Comparison of ENCODE assay signal across 9 cellular contexts in the genomic region with DNA sequence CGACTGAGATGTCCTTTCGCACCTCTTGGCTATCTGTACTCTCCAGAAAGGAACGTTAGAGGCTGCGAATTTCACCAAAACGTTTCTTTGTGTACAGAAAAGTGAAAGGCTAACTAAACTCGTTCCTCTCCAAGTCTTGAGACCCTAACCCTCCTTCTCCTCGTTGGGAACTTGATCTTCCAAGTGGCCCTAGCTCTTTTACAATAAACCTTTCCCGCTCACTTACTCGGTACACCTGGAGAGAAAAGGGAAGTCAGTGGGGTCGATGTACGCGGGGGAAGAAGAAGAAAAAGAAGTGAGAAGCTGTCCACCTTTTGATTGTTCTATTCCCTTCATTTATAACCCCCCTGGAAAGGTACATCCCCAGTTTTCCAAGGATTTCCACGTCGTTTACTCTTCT.
DNase-seq lines count a peak whose midpoint lies in the region; ATAC-seq, FAIRE-seq and TF ChIP-seq lines count a peak whose summit lies in the region.
"Had no signal": no experiment of that assay in that cellular context is flagged by ENCODE, and none has a peak within 500 bp of the region (broad histone marks: within the 10 kb centered on the region; RNA-seq: fewer than 3 reads in every experiment).

No MANE protein-coding gene starts in this region.

- no peaks in the 10 kb centered on the region for H3K9me3 Mint-ChIP-seq in activated T-helper 1 cell treated with anti-CD3 and anti-CD28 coated beads, Interleukin-12 subunit alpha, Interleukin-12 subunit beta, Interleukin-2, Interleukin-4 antibody, amounts not matched to agents 30 ng/mL and 10 ng/mL and 1 ng/mL, durations not matched to agents 14 hours and 24 hours and 36 hours
- no peaks in the 10 kb centered on the region for H3K9me3 Mint-ChIP-seq in T-helper 2 cell treated with Interferon-gamma antibody and Interleukin-4, amounts not matched to agents 5 μg/mL and 100 μg/mL, for 36 hours

- no peak for ATAC-seq in HG03175 (IDR thresholded peaks at IDR 0.05; ENCODE audit: unreplicated experiment)

- H3K36me3 Mint-ChIP-seq in activated T-helper 1 cell treated with anti-CD3 and anti-CD28 coated beads, Interleukin-12 subunit alpha, Interleukin-12 subunit beta, Interleukin-2, Interleukin-4 antibody, amounts not matched to agents 30 ng/mL and 10 ng/mL and 1 ng/mL, durations not matched to agents 14 hours and 24 hours and 36 hours (ENCODE audit: low read depth): no peaks in the 10 kb centered on the region
- H3K36me3 Mint-ChIP-seq in T-helper 2 cell treated with Interferon-gamma antibody and Interleukin-4, amounts not matched to agents 5 μg/mL and 100 μg/mL, for 36 hours (ENCODE audit: low read depth): no peaks in the 10 kb centered on the region

- peaks cover 39% of the 10 kb centered on the region for H3K4me1 Mint-ChIP-seq in activated T-helper 1 cell treated with anti-CD3 and anti-CD28 coated beads, Interleukin-12 subunit alpha, Interleukin-12 subunit beta, Interleukin-2, Interleukin-4 antibody, amounts not matched to agents 30 ng/mL and 10 ng/mL and 1 ng/mL, durations not matched to agents 14 hours and 24 hours and 36 hours (ENCODE audit: low read depth)
- peaks cover 33% of the 10 kb centered on the region for H3K4me1 Mint-ChIP-seq in T-helper 2 cell treated with Interferon-gamma antibody and Interleukin-4, amounts not matched to agents 5 μg/mL and 100 μg/mL, for 36 hours (ENCODE audit: low read depth)

- 32 to 55% (median 47%) methylated on average over 14 of the region's 14 CpGs for WGBS in stomach, 5 donors

- H3K36me3 ChIP-seq in kidney (ENCODE audit: control insufficient read depth in 1 of 2, insufficient read depth in 2 of 2, low read length in 2 of 2) (no peaks in the 10 kb centered on the region), stomach (no peaks in the 10 kb centered on the region)

- FAIRE-seq in kidney (lab: Jason Lieb, UNC): no peak

- H3K27ac ChIP-seq in kidney (ENCODE audit: low read depth in 2 of 2, low read length in 2 of 2) (peak overlapping the region in 1 of 2 donors; percentile 23), stomach (peak overlapping the region in 4 of 5 donors; percentile 84 to 93 (median 89))

- no peak for TF ChIP-seq EP300 in stomach (IDR thresholded peaks at IDR 0.05)

- H3K27me3 Mint-ChIP-seq in activated T-helper 1 cell treated with anti-CD3 and anti-CD28 coated beads, Interleukin-12 subunit alpha, Interleukin-12 subunit beta, Interleukin-2, Interleukin-4 antibody, amounts not matched to agents 30 ng/mL and 10 ng/mL and 1 ng/mL, durations not matched to agents 14 hours and 24 hours and 36 hours (ENCODE audit: insufficient read depth): peaks cover 71% of the 10 kb centered on the region
- H3K27me3 Mint-ChIP-seq in T-helper 2 cell treated with Interferon-gamma antibody and Interleukin-4, amounts not matched to agents 5 μg/mL and 100 μg/mL, for 36 hours (ENCODE audit: low read depth): peaks cover 84% of the 10 kb centered on the region

- TF ChIP-seq CTCF in kidney (IDR thresholded peaks at IDR 0.05; ENCODE audit: borderline replicate concordance, extremely low read depth, insufficient read depth) (no peak), stomach (IDR thresholded peaks at IDR 0.05) (no peak)

- DNase-seq in NOMO-1 treated with DMSO at 0.1 percent for 48 hours (lab: John Stamatoyannopoulos, UW; ENCODE audit: unreplicated experiment): peak; percentile 1
- no peak for DNase-seq in NOMO-1 (lab: John Stamatoyannopoulos, UW; ENCODE audit: unreplicated experiment in 2 of 2)
- no peak for DNase-seq in activated T-helper 1 cell treated with anti-CD3 and anti-CD28 coated beads, Interleukin-12 subunit alpha, Interleukin-12 subunit beta, Interleukin-2, Interleukin-4 antibody, amounts not matched to agents 30 ng/mL and 10 ng/mL and 1 ng/mL, durations not matched to agents 14 hours and 24 hours and 36 hours (ENCODE audit: low spot score)
- no peak for DNase-seq in kidney
- no peak for DNase-seq in stomach
- no peak for DNase-seq in NCI-H748 treated with DMSO at 0.1 percent for 48 hours (lab: John Stamatoyannopoulos, UW)
- no peak for DNase-seq in T-helper 2 cell treated with Interferon-gamma antibody and Interleukin-4, amounts not matched to agents 5 μg/mL and 100 μg/mL, for 36 hours (ENCODE audit: low spot score)
- DNase-seq: activated gamma-delta T cell treated with Interleukin-2 at 50 U/mL for 16 hours had no signal

- H3K4me3 Mint-ChIP-seq in activated T-helper 1 cell treated with anti-CD3 and anti-CD28 coated beads, Interleukin-12 subunit alpha, Interleukin-12 subunit beta, Interleukin-2, Interleukin-4 antibody, amounts not matched to agents 30 ng/mL and 10 ng/mL and 1 ng/mL, durations not matched to agents 14 hours and 24 hours and 36 hours: peak overlapping the region; percentile 21
- no peak overlapping the region for H3K4me3 Mint-ChIP-seq in T-helper 2 cell treated with Interferon-gamma antibody and Interleukin-4, amounts not matched to agents 5 μg/mL and 100 μg/mL, for 36 hours

- peaks cover 0 to 70% (median 68%) of the 10 kb centered on the region in 3 donors for H3K27me3 ChIP-seq in stomach

- H3K4me3 ChIP-seq in kidney (ENCODE audit: low read length in 2 of 2): peak overlapping the region; percentile 19 to 79
- peak overlapping the region; percentile 34 to 87 (median 72) for H3K4me3 ChIP-seq in stomach

- peak overlapping the region in 1 of 2 donors; percentile 2 for H3K9ac ChIP-seq in kidney (ENCODE audit: low read length in 2 of 2)

- H3K9me3 ChIP-seq in kidney (ENCODE audit: control insufficient read depth in 1 of 2, low read length in 2 of 2): no peaks in the 10 kb centered on the region
- peaks cover 0 to 4% (median 0%) of the 10 kb centered on the region in 4 donors for H3K9me3 ChIP-seq in stomach

- peak overlapping the region; percentile 37 for H3K27ac Mint-ChIP-seq in activated T-helper 1 cell treated with anti-CD3 and anti-CD28 coated beads, Interleukin-12 subunit alpha, Interleukin-12 subunit beta, Interleukin-2, Interleukin-4 antibody, amounts not matched to agents 30 ng/mL and 10 ng/mL and 1 ng/mL, durations not matched to agents 14 hours and 24 hours and 36 hours
- H3K27ac Mint-ChIP-seq in T-helper 2 cell treated with Interferon-gamma antibody and Interleukin-4, amounts not matched to agents 5 μg/mL and 100 μg/mL, for 36 hours: no peak overlapping the region

- no peak for TF ChIP-seq POLR2A in stomach (IDR thresholded peaks at IDR 0.05)

- H3K4me1 ChIP-seq in kidney (ENCODE audit: control insufficient read depth in 1 of 2, insufficient read depth in 1 of 2, low read depth in 1 of 2, low read length in 2 of 2) (peaks cover 5 to 12% of the 10 kb centered on the region in 2 donors), stomach (peaks cover 21 to 68% (median 58%) of the 10 kb centered on the region in 4 donors)

- intact Hi-C loops in activated T-helper 1 cell treated with anti-CD3 and anti-CD28 coated beads, Interleukin-12 subunit alpha, Interleukin-12 subunit beta, Interleukin-2, Interleukin-4 antibody, amounts not matched to agents 30 ng/mL and 10 ng/mL and 1 ng/mL, durations not matched to agents 14 hours and 24 hours and 36 hours (cut with micrococcal nuclease): loop anchor here (2.0 to 10.0 kb wide), 5 partner anchors 321 to 1767 kb away; no protein-coding TSS in a partner anchor
- intact Hi-C loops in kidney (cut with DNase I): no loop called here
- intact Hi-C loops in stomach (cut with DNase I; ENCODE audit: low total_unique reads): no loop called here
